ENCODE assay signal across 9 cellular contexts in the genomic region with DNA sequence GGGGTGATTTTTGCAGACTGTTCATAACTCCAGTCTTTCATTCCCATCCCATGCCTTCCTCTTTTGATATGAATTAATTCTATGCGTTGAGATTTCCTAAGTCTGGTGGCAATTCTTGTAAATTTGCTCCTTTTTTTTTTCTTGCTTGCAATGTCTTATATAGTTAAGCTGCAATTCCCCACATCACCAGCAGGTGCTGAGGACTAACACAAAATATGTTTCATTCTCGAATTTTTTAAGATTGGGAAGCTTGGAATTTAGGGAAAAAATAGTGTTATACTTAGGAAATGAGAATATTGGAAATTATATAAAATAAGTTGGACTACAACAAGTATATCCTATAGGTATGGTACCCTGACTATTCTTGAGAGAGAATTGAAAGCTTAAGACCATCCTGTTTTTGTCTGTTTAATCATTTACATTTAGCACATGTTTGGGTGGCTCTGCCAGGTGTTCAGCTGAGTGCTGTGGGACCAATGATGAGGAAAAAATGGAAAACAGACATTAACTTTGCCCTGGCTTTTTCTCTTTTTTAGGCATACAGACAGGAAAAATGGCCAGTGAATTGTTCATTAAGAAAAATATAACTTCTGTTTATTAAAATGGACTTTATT. TPM values are rescaled to one million over a fixed set of nuclear protein-coding genes. Genes with fewer than 3 reads are reported as not detected.
DNase-seq lines count a peak whose midpoint lies in the region; ATAC-seq and TF ChIP-seq lines count a peak whose summit lies in the region.
"Had no signal": no experiment of that assay in that cellular context is flagged by ENCODE, and none has a peak within 500 bp of the region (broad histone marks: within the 10 kb centered on the region; RNA-seq: fewer than 3 reads in every experiment).

No MANE protein-coding gene starts in this region.

- 2% methylated on average over 2 of the region's 2 CpGs for whole genome bisulfite sequencing in right lobe of liver (ENCODE audit: insufficient coverage, low coverage, low lambda C conversion rate, missing lambda C conversion rate)

- TF ChIP-seq CTCF in CD4-positive, alpha-beta T cell (IDR thresholded peaks at IDR 0.05), result peak; percentile 56
- peak; percentile 75 for TF ChIP-seq CTCF in VCaP (conservative IDR thresholded peaks at IDR 0.05)
- peak; percentile 40 to 70 (median 69) for TF ChIP-seq CTCF in right lobe of liver (IDR thresholded peaks at IDR 0.05)

- H3K27ac ChIP-seq in CD4-positive, alpha-beta T cell (ENCODE audit: low read depth, low read length), result no peak overlapping the region
- H3K27ac ChIP-seq in VCaP (no peak overlapping the region), right lobe of liver (no peak overlapping the region)

- H3K4me3 ChIP-seq in right lobe of liver, result no peak overlapping the region

- no peak overlapping the region for H3K27ac Mint-ChIP-seq in CD4-positive, alpha-beta T cell

- no peaks in the 10 kb centered on the region for H3K9me3 Mint-ChIP-seq in CD4-positive, alpha-beta T cell
- H3K9me3 Mint-ChIP-seq: activated T-cell treated with anti-CD3 and anti-CD28 coated beads, Interleukin-2, amount 50 U/mL, for 4 hours had no signal

- no peaks in the 10 kb centered on the region for H3K9me3 ChIP-seq in CD4-positive, alpha-beta T cell (ENCODE audit: control insufficient read depth, low read length)
- no peaks in the 10 kb centered on the region for H3K9me3 ChIP-seq in right lobe of liver

- no peak for ATAC-seq in CD4-positive, alpha-beta T cell (ENCODE audit: poor library complexity)
- ATAC-seq in GM19395 (IDR thresholded peaks at IDR 0.05; ENCODE audit: unreplicated experiment) (peak; percentile 59), right lobe of liver (no peak), HG02870 (IDR thresholded peaks at IDR 0.05; ENCODE audit: unreplicated experiment) (no peak), GM21367 (IDR thresholded peaks at IDR 0.05; ENCODE audit: unreplicated experiment) (no peak)
- ATAC-seq: activated T-cell treated with anti-CD3 and anti-CD28 coated beads, Interleukin-2, amount 50 U/mL, for 4 hours had no signal

- TF ChIP-seq POLR2A in right lobe of liver (IDR thresholded peaks at IDR 0.05), result no peak

- H3K27me3 ChIP-seq in CD4-positive, alpha-beta T cell (ENCODE audit: control insufficient read depth, insufficient read depth, low read length), result no peaks in the 10 kb centered on the region
- H3K27me3 ChIP-seq in right lobe of liver, result peaks cover 0 to 3% of the 10 kb centered on the region in 2 donors

- CTCF ChIA-PET in CD4-positive, alpha-beta T cell (lab: Charles Lee), result interaction anchor here (1.0 kb wide), 2 partner anchors 9 to 19 kb away, joined by 3 to 4 read pairs; no protein-coding TSS in a partner anchor

- intact Hi-C loops in CD4-positive, alpha-beta T cell (cut with DNase I, micrococcal nuclease), result no loop called here
- intact Hi-C loops in right lobe of liver (cut with DNase I), result no loop called here

- POLR2A ChIA-PET in CD4-positive, alpha-beta T cell (lab: Charles Lee), result no interaction called here

- DNase-seq in CD4-positive, alpha-beta T cell, result no peak
- DNase-seq in right lobe of liver (no peak), HPDE6-E6E7 (ENCODE audit: extremely low spot score) (no peak), NCI-H2196 treated with DMSO at 0.1 percent for 48 hours (lab: John Stamatoyannopoulos, UW; ENCODE audit: unreplicated experiment) (no peak)
- DNase-seq: activated T-cell treated with anti-CD3 and anti-CD28 coated beads, Interleukin-2, amount 50 U/mL, for 4 hours had no signal

- no peaks in the 10 kb centered on the region for H3K36me3 ChIP-seq in right lobe of liver

- no peaks in the 10 kb centered on the region for H3K4me1 Mint-ChIP-seq in CD4-positive, alpha-beta T cell (ENCODE audit: low read depth)

- H3K4me3 Mint-ChIP-seq in CD4-positive, alpha-beta T cell, result no peak overlapping the region
- H3K4me3 Mint-ChIP-seq: activated T-cell treated with anti-CD3 and anti-CD28 coated beads, Interleukin-2, amount 50 U/mL, for 4 hours had no signal

- H3K4me1 ChIP-seq in right lobe of liver, result no peaks in the 10 kb centered on the region

- no peaks in the 10 kb centered on the region for H3K27me3 Mint-ChIP-seq in CD4-positive, alpha-beta T cell

- H3K36me3 Mint-ChIP-seq in CD4-positive, alpha-beta T cell (ENCODE audit: low read depth), result no peaks in the 10 kb centered on the region

RNA-seq across cellular contexts. Expression of a gene that starts 30.2 kb away (rescaled TPM):
- 1 to 10 TPM; 5.9 to 6.2 TPM for total RNA-seq in CD4-positive, alpha-beta T cell
- total RNA-seq in right lobe of liver, result 1 to 10 TPM in 1 of 6 experiments, under 1 TPM in 5; 0.06 to 1.9 (median 0.15) TPM
